15 cellular contexts compared by ENCODE assay signal in genomic region chr10:116163732-116164131, GRCh38.
A peak's percentile ranks its signal among the peaks of the same experiment; 100 is the strongest.
DNase-seq lines count a peak whose midpoint lies in the region; ATAC-seq and TF ChIP-seq lines count a peak whose summit lies in the region.
"Had no signal": no experiment of that assay in that cellular context is flagged by ENCODE, and none has a peak within 500 bp of the region (broad histone marks: within the 10 kb centered on the region; RNA-seq: fewer than 3 reads in every experiment).

No MANE protein-coding gene starts in this region.

- no peak overlapping the region for H3K4me2 ChIP-seq in IMR-90 (ENCODE audit: low read depth, low read length)
- H3K4me2 ChIP-seq: GM23338, KMS-11 had no signal

- H2BK120ac ChIP-seq in IMR-90 (ENCODE audit: low read depth, low read length): no peak overlapping the region

- H3K4ac ChIP-seq in IMR-90 (ENCODE audit: low read depth, low read length): no peak overlapping the region

- BruUV-seq in IMR-90 (replicated peaks; lab: Mats Ljungman, UMichigan): no TSS peak

- no peak overlapping the region for H4K5ac ChIP-seq in IMR-90 (ENCODE audit: low read depth, low read length)

- TF ChIP-seq CTCF in IMR-90 (conservative IDR thresholded peaks at IDR 0.05; ENCODE audit: low read depth, low read length) (no peak), glutamatergic neuron (IDR thresholded peaks at IDR 0.05; ENCODE audit: partially characterized antibody, unreplicated experiment) (no peak)

- 76% methylated on average over 4 of the region's 9 CpGs; no CpG with 5 or more reads in 1 of the 2 experiments for WGBS in IMR-90 (ENCODE audit: extremely low coverage in 2 of 2, insufficient read length in 1 of 2), 2 experiments

- H2AK5ac ChIP-seq in IMR-90 (ENCODE audit: low read depth, low read length): no peak overlapping the region

- no peak overlapping the region for H2BK15ac ChIP-seq in IMR-90 (ENCODE audit: low read depth, low read length)

- DNase-seq in IMR-90 (no peak), caudate nucleus (lab: John Stamatoyannopoulos, UW) (peak in 2 of 61 donors; percentile 6 to 13), glutamatergic neuron (no peak), NCI-H748 treated with DMSO at 0.1 percent for 48 hours (lab: John Stamatoyannopoulos, UW) (no peak), OCI-M1 (lab: John Stamatoyannopoulos, UW) (no peak)
- DNase-seq: AML-193; Caco-2; CD4-positive, alpha-beta T cell; H7 had no signal

- CTCF ChIA-PET in IMR-90 (lab: Yijun Ruan, JAX): no interaction called here

- no peak overlapping the region for H4K91ac ChIP-seq in IMR-90 (ENCODE audit: insufficient read depth, low read depth, low read length)

- no peak overlapping the region for H2AFZ ChIP-seq in IMR-90 (replicated peaks; ENCODE audit: low read length, poor library complexity)
- H2AFZ ChIP-seq: GM23338 had no signal

- POLR2A ChIA-PET in IMR-90 (lab: Charles Lee; ENCODE audit: unreplicated experiment): no interaction called here

- H3K4me3 Mint-ChIP-seq in glutamatergic neuron (ENCODE audit: unreplicated experiment): no peak overlapping the region
- H3K4me3 Mint-ChIP-seq: CD4-positive, alpha-beta T cell; GM23338 had no signal

- H3K4me3 ChIP-seq in IMR-90 (ENCODE audit: insufficient read depth, low read depth, low read length): no peak overlapping the region
- H3K4me3 ChIP-seq: GM23338 had no signal

- H3K18ac ChIP-seq in IMR-90 (ENCODE audit: low read depth, low read length): no peak overlapping the region

- no peaks in the 10 kb centered on the region for H4K20me1 ChIP-seq in IMR-90 (ENCODE audit: insufficient read depth, low read length)

- H3K4me1 Mint-ChIP-seq in glutamatergic neuron (ENCODE audit: low read depth, unreplicated experiment): peaks cover 78% of the 10 kb centered on the region

- dilution Hi-C loops in IMR-90 (cut with HindIII; ENCODE audit: low sequenced_read_pairs, unreplicated experiment): no loop called here

- peaks cover 42% of the 10 kb centered on the region for H3K9me3 Mint-ChIP-seq in glutamatergic neuron (ENCODE audit: unreplicated experiment)

- no peak for ATAC-seq in IMR-90 (ENCODE audit: low read depth)
- ATAC-seq in HG03571 (IDR thresholded peaks at IDR 0.05; ENCODE audit: unreplicated experiment): no peak
- no peak for ATAC-seq in HG02571 (IDR thresholded peaks at IDR 0.05; ENCODE audit: unreplicated experiment)
- ATAC-seq: GM23338, HCT116 had no signal

- peak overlapping the region; percentile 40 for H3K27ac Mint-ChIP-seq in glutamatergic neuron (ENCODE audit: unreplicated experiment)
- H3K27ac Mint-ChIP-seq: CD4-positive, alpha-beta T cell; GM23338 had no signal

- H3K27ac ChIP-seq in IMR-90 (ENCODE audit: insufficient read depth, low read length) (no peak overlapping the region), caudate nucleus (ENCODE audit: low read depth, low read length) (peak overlapping the region; percentile 24)
- H3K27ac ChIP-seq: C4-2B, KMS-11 had no signal

- peaks cover 14% of the 10 kb centered on the region for H3K9me3 ChIP-seq in IMR-90 (ENCODE audit: control insufficient read depth, insufficient read depth, low read length)
- H3K9me3 ChIP-seq: Caco-2 had no signal

- H2BK20ac ChIP-seq in IMR-90 (ENCODE audit: low read depth, low read length): no peak overlapping the region

- no peaks in the 10 kb centered on the region for H3K36me3 ChIP-seq in IMR-90 (ENCODE audit: control insufficient read depth, insufficient read depth, low read length)

- H3K27me3 Mint-ChIP-seq in glutamatergic neuron (ENCODE audit: unreplicated experiment): peaks cover 17% of the 10 kb centered on the region
- H3K27me3 Mint-ChIP-seq: CD4-positive, alpha-beta T cell had no signal

- H2AK9ac ChIP-seq in IMR-90 (replicated peaks; ENCODE audit: low read depth, low read length, poor library complexity): no peak overlapping the region

- TF ChIP-seq POLR2A in IMR-90 (IDR thresholded peaks at IDR 0.05; ENCODE audit: low read depth, low read length): no peak

- no peak overlapping the region for H3K56ac ChIP-seq in IMR-90 (ENCODE audit: extremely low read depth, insufficient read depth, low read length)

- H4K8ac ChIP-seq in IMR-90 (ENCODE audit: low read depth in 2 of 2, low read length in 2 of 2): no peak overlapping the region

- no peaks in the 10 kb centered on the region for H3K79me1 ChIP-seq in IMR-90 (ENCODE audit: low read depth in 1 of 2, low read length in 2 of 2)

- H3K36me3 Mint-ChIP-seq in glutamatergic neuron (ENCODE audit: unreplicated experiment): peaks cover 22% of the 10 kb centered on the region

- H3K9me1 ChIP-seq in IMR-90 (ENCODE audit: insufficient read depth, low read length): no peaks in the 10 kb centered on the region

- no peaks in the 10 kb centered on the region for H3K4me1 ChIP-seq in IMR-90 (ENCODE audit: control insufficient read depth, insufficient read depth, low read length)
- H3K4me1 ChIP-seq: Caco-2 had no signal

- no peak for TF ChIP-seq RAD21 in IMR-90 (IDR thresholded peaks at IDR 0.05; ENCODE audit: low read length)

- no peak overlapping the region for H2BK5ac ChIP-seq in IMR-90 (ENCODE audit: low read depth, low read length, poor library complexity, severe bottlenecking)

- in situ Hi-C loops in IMR-90 (cut with MboI; ENCODE audit: low sequenced_read_pairs): no loop called here

- no peak overlapping the region for H3K23ac ChIP-seq in IMR-90 (ENCODE audit: low read depth, low read length)

- no peak overlapping the region for H3K9ac ChIP-seq in IMR-90 (ENCODE audit: low read depth, low read length)
- H3K9ac ChIP-seq: KMS-11 had no signal

- intact Hi-C loops in IMR-90 (cut with micrococcal nuclease): no loop called here

- H3K27me3 ChIP-seq in IMR-90 (ENCODE audit: control insufficient read depth, insufficient read depth, low read length): no peaks in the 10 kb centered on the region

- H3K14ac ChIP-seq in IMR-90 (replicated peaks; ENCODE audit: low read depth, low read length): no peak overlapping the region

TF ChIP-seq in IMR-90, 13 proteins besides CTCF, POLR2A, EP300 and RAD21:
- no peak for TF ChIP-seq BHLHE40 (IDR thresholded peaks at IDR 0.05; ENCODE audit: low read depth, low read length)
- TF ChIP-seq, protein P1, sequence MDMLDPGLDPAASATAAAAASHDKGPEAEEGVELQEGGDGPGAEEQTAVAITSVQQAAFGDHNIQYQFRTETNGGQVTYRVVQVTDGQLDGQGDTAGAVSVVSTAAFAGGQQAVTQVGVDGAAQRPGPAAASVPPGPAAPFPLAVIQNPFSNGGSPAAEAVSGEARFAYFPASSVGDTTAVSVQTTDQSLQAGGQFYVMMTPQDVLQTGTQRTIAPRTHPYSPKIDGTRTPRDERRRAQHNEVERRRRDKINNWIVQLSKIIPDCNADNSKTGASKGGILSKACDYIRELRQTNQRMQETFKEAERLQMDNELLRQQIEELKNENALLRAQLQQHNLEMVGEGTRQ (IDR thresholded peaks at IDR 0.05; ENCODE audit: low read depth, low read length): no peak
- peak; percentile 89 for TF ChIP-seq CEBPB (IDR thresholded peaks at IDR 0.05; ENCODE audit: low read depth, low read length)
- TF ChIP-seq MAZ (IDR thresholded peaks at IDR 0.05; ENCODE audit: borderline replicate concordance, low read depth, low read length): no peak
- no peak for TF ChIP-seq MAFK (IDR thresholded peaks at IDR 0.05; ENCODE audit: low read depth, low read length)
- TF ChIP-seq, protein P2, sequence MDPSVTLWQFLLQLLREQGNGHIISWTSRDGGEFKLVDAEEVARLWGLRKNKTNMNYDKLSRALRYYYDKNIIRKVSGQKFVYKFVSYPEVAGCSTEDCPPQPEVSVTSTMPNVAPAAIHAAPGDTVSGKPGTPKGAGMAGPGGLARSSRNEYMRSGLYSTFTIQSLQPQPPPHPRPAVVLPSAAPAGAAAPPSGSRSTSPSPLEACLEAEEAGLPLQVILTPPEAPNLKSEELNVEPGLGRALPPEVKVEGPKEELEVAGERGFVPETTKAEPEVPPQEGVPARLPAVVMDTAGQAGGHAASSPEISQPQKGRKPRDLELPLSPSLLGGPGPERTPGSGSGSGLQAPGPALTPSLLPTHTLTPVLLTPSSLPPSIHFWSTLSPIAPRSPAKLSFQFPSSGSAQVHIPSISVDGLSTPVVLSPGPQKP (IDR thresholded peaks at IDR 0.05; ENCODE audit: borderline replicate concordance, low read depth, low read length): no peak
- TF ChIP-seq SMC3 (IDR thresholded peaks at IDR 0.05; ENCODE audit: low read depth, low read length): no peak
